ENCODE assay signal across 17 cellular contexts in the genomic region with DNA sequence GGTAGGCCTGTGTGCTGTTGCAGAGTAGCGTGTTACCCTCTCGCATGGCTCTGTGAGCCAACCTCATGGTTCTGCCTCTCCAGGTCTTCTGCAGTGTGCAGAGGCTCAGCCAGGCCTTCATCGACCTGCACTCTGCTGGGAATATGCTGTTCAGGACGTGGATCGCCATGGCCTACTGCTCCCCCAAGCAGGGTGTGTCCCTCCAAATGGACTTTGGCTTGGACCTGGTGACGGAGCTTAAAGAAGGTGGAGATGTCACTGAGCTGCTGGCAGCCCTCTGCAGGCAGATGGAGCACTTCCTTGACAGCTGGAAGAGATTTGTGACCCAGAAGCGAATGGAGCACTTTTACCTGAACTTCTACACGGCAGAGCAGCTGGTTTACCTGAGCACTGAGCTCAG.
DNase-seq lines count a peak whose midpoint lies in the region; ATAC-seq and TF ChIP-seq lines count a peak whose summit lies in the region.
"Had no signal": no experiment of that assay in that cellular context is flagged by ENCODE, and none has a peak within 500 bp of the region (broad histone marks: within the 10 kb centered on the region; RNA-seq: fewer than 3 reads in every experiment).

No MANE protein-coding gene starts in this region.

- 93 to 98% methylated on average over 7 to 8 of the region's 8 CpGs for WGBS in endodermal cell (ENCODE audit: insufficient coverage in 1 of 2, insufficient read length in 1 of 2), 2 experiments

- DNase-seq in Right ventricle myocardium superior: no peak
- no peak for DNase-seq in Right ventricle myocardium inferior (ENCODE audit: missing footprints)
- no peak for DNase-seq in endodermal cell
- DNase-seq in naive thymus-derived CD4-positive, alpha-beta T cell: no peak
- no peak for DNase-seq in cerebellar nuclear complex (lab: John Stamatoyannopoulos, UW)
- no peak for DNase-seq in NAMALWA (ENCODE audit: low spot score)
- no peak for DNase-seq in NCI-H1105 treated with DMSO at 0.1 percent for 48 hours (lab: John Stamatoyannopoulos, UW)
- DNase-seq: BE2C; CD4-positive, alpha-beta memory T cell; DND-41; GDM1; NCI-H1436 treated with DMSO at 0.1 percent for 48 hours; NCI-H226; NCI-H69; NK-92 treated with Interleukin-12 subunit alpha and Interleukin-12 subunit beta, amount 100 ng/mL, for 24 hours; OCI-M1 had no signal

- ATAC-seq in Right ventricle myocardium superior (ENCODE audit: poor library complexity) (peak; percentile 39), Right ventricle myocardium inferior (no peak)
- peak; percentile 12 for ATAC-seq in naive thymus-derived CD4-positive, alpha-beta T cell

- H3K4me1 ChIP-seq in endodermal cell (ENCODE audit: control insufficient read depth, insufficient read depth, low read length): no peaks in the 10 kb centered on the region
- no peaks in the 10 kb centered on the region for H3K4me1 ChIP-seq in naive thymus-derived CD4-positive, alpha-beta T cell (ENCODE audit: control insufficient read depth in 2 of 2, insufficient read depth in 2 of 2, low read length in 2 of 2)
- H3K4me1 ChIP-seq: BE2C, HAP-1 had no signal

- no peak overlapping the region for H3K27ac ChIP-seq in endodermal cell (ENCODE audit: low read depth, low read length)
- H3K27ac ChIP-seq in naive thymus-derived CD4-positive, alpha-beta T cell (ENCODE audit: low read depth, low read length): no peak overlapping the region

- H3K36me3 ChIP-seq in endodermal cell (ENCODE audit: control insufficient read depth, insufficient read depth, low read length): peaks cover 73% of the 10 kb centered on the region
- H3K36me3 ChIP-seq in naive thymus-derived CD4-positive, alpha-beta T cell (ENCODE audit: control insufficient read depth in 2 of 3, insufficient read depth in 3 of 3, low read length in 3 of 3): peaks cover 35 to 90% (median 53%) of the 10 kb centered on the region in 3 experiments

- no peaks in the 10 kb centered on the region for H3K9me3 Mint-ChIP-seq in endodermal cell
- no peaks in the 10 kb centered on the region for H3K9me3 Mint-ChIP-seq in naive thymus-derived CD4-positive, alpha-beta T cell

- intact Hi-C loops in Right ventricle myocardium superior (cut with DNase I) (no loop called here), Right ventricle myocardium inferior (cut with DNase I) (no loop called here)
- intact Hi-C loops in naive thymus-derived CD4-positive, alpha-beta T cell (cut with micrococcal nuclease): no loop called here

- H3K4me3 ChIP-seq in endodermal cell (ENCODE audit: low read length): no peak overlapping the region
- no peak overlapping the region for H3K4me3 ChIP-seq in naive thymus-derived CD4-positive, alpha-beta T cell (ENCODE audit: low read length)
- H3K4me3 ChIP-seq: HAP-1 had no signal

- no peaks in the 10 kb centered on the region for H3K27me3 ChIP-seq in endodermal cell (ENCODE audit: control insufficient read depth, insufficient read depth, low read length, poor library complexity, severe bottlenecking)
- H3K27me3 ChIP-seq in naive thymus-derived CD4-positive, alpha-beta T cell (ENCODE audit: control insufficient read depth in 2 of 2, insufficient read depth in 2 of 2, low read length in 2 of 2): no peaks in the 10 kb centered on the region
- H3K27me3 ChIP-seq: BE2C had no signal

- CTCF ChIA-PET in naive thymus-derived CD4-positive, alpha-beta T cell (lab: Charles Lee): no interaction called here

- peaks cover 77% of the 10 kb centered on the region for H3K36me3 Mint-ChIP-seq in endodermal cell (ENCODE audit: low read depth)
- H3K36me3 Mint-ChIP-seq in naive thymus-derived CD4-positive, alpha-beta T cell: peaks cover 20 to 53% (median 32%) of the 10 kb centered on the region in 5 donors

- peak; percentile 24 for TF ChIP-seq CTCF in endodermal cell (conservative IDR thresholded peaks at IDR 0.05)

- no peaks in the 10 kb centered on the region for H3K27me3 Mint-ChIP-seq in endodermal cell (ENCODE audit: insufficient read depth)
- H3K27me3 Mint-ChIP-seq in naive thymus-derived CD4-positive, alpha-beta T cell: no peaks in the 10 kb centered on the region
- H3K27me3 Mint-ChIP-seq: CD4-positive, alpha-beta memory T cell had no signal

- POLR2A ChIA-PET in naive thymus-derived CD4-positive, alpha-beta T cell (lab: Charles Lee): no interaction called here

- no peak overlapping the region for H3K4me3 Mint-ChIP-seq in endodermal cell
- no peak overlapping the region for H3K4me3 Mint-ChIP-seq in naive thymus-derived CD4-positive, alpha-beta T cell
- H3K4me3 Mint-ChIP-seq: CD4-positive, alpha-beta memory T cell had no signal

- H3K27ac Mint-ChIP-seq in endodermal cell: no peak overlapping the region
- H3K27ac Mint-ChIP-seq in naive thymus-derived CD4-positive, alpha-beta T cell: no peak overlapping the region
- H3K27ac Mint-ChIP-seq: CD4-positive, alpha-beta memory T cell had no signal

- no peaks in the 10 kb centered on the region for H3K9me3 ChIP-seq in endodermal cell (ENCODE audit: control insufficient read depth, low read length)
- no peaks in the 10 kb centered on the region for H3K9me3 ChIP-seq in naive thymus-derived CD4-positive, alpha-beta T cell (ENCODE audit: control insufficient read depth in 2 of 3, low read length in 3 of 3)
- H3K9me3 ChIP-seq: BE2C, HAP-1 had no signal

- no peaks in the 10 kb centered on the region for H3K4me1 Mint-ChIP-seq in endodermal cell
- peaks cover 0 to 6% (median 0%) of the 10 kb centered on the region in 7 donors for H3K4me1 Mint-ChIP-seq in naive thymus-derived CD4-positive, alpha-beta T cell

- H3K9ac ChIP-seq in endodermal cell (ENCODE audit: extremely low read depth, low read length, poor library complexity, severe bottlenecking): no peak overlapping the region
